8 cellular contexts compared by ENCODE assay signal in genomic region chrX:17046478-17047097, GRCh38.
A peak's percentile ranks its signal among the peaks of the same experiment; 100 is the strongest.
DNase-seq lines count a peak whose midpoint lies in the region; ATAC-seq and TF ChIP-seq lines count a peak whose summit lies in the region.

No MANE protein-coding gene starts in this region.

- intact Hi-C loops in sigmoid colon (cut with DNase I) = loop anchor here (2.0 kb wide), 2 partner anchors 100 to 164 kb away; partner anchors contain the start of gene REPS2

- TF ChIP-seq CTCF in AG09319 (IDR thresholded peaks at IDR 0.05; ENCODE audit: low read depth, low read length) = peak; percentile 88
- TF ChIP-seq CTCF in right atrium auricular region (IDR thresholded peaks at IDR 0.05) = peak; percentile 51 to 76
- TF ChIP-seq CTCF in sigmoid colon (IDR thresholded peaks at IDR 0.05) = peak; percentile 56 to 72 (median 61)

- DNase-seq in AG09319 (ENCODE audit: extremely low read depth, low read depth) (peak; percentile 39), NCI-H1105 (lab: John Stamatoyannopoulos, UW) (peak; percentile 60), SK-N-DZ (ENCODE audit: low spot score) (peak; percentile 71), amniotic stem cell (lab: John Stamatoyannopoulos, UW) (peak; percentile 58), right atrium auricular region (ENCODE audit: low spot score) (no peak), sigmoid colon (peak; percentile 75)

- no peak for TF ChIP-seq POLR2A in sigmoid colon (IDR thresholded peaks at IDR 0.05)

- H3K4me3 ChIP-seq in right atrium auricular region (no peak overlapping the region), sigmoid colon (no peak overlapping the region)

- ATAC-seq in GM19023 (IDR thresholded peaks at IDR 0.05; ENCODE audit: unreplicated experiment) (peak; percentile 70), HG02763 (IDR thresholded peaks at IDR 0.05; ENCODE audit: unreplicated experiment) (no peak)

- no peak for TF ChIP-seq EP300 in sigmoid colon (IDR thresholded peaks at IDR 0.05)

- WGBS in sigmoid colon, 2 donors = 16 to 22% methylated on average over 5 of the region's 5 CpGs

- H3K27ac ChIP-seq in right atrium auricular region = no peak overlapping the region
- H3K27ac ChIP-seq in sigmoid colon = no peak overlapping the region

- H3K4me1 ChIP-seq in right atrium auricular region (no peaks in the 10 kb centered on the region), sigmoid colon (peaks cover 0 to 5% (median 0%) of the 10 kb centered on the region in 4 donors)

- H3K36me3 ChIP-seq in right atrium auricular region = no peaks in the 10 kb centered on the region
- H3K36me3 ChIP-seq in sigmoid colon = no peaks in the 10 kb centered on the region

- H3K27me3 ChIP-seq in right atrium auricular region = no peaks in the 10 kb centered on the region
- no peaks in the 10 kb centered on the region for H3K27me3 ChIP-seq in sigmoid colon

- no peaks in the 10 kb centered on the region for H3K9me3 ChIP-seq in right atrium auricular region
- H3K9me3 ChIP-seq in sigmoid colon = no peaks in the 10 kb centered on the region
